ENCODE assay signal across 26 cellular contexts in genomic region chr10:132779850-132780249, GRCh38. TPM values are rescaled to one million over a fixed set of nuclear protein-coding genes. Genes with fewer than 3 reads are reported as not detected.
A peak's percentile ranks its signal among the peaks of the same experiment; 100 is the strongest.
DNase-seq lines count a peak whose midpoint lies in the region; ATAC-seq and TF ChIP-seq lines count a peak whose summit lies in the region.
"Had no signal": no experiment of that assay in that cellular context is flagged by ENCODE, and none has a peak within 500 bp of the region (broad histone marks: within the 10 kb centered on the region; RNA-seq: fewer than 3 reads in every experiment).

No MANE protein-coding gene starts in this region.

- H3K4me3 ChIP-seq in BLaER1 treated with 17β-estradiol and CSF1 and Interleukin-3, amounts not matched to agents 10 nM and 100 nM = no peak overlapping the region
- H3K4me3 ChIP-seq: GM12878 had no signal

- H3K27ac ChIP-seq in BLaER1 treated with 17β-estradiol and CSF1 and Interleukin-3, amounts not matched to agents 10 nM and 100 nM = no peak overlapping the region

- peaks cover 3% of the 10 kb centered on the region for H3K9me3 Mint-ChIP-seq in progenitor cell of endocrine pancreas (ENCODE audit: low read depth)

- H3K4me2 ChIP-seq in BLaER1 treated with 17β-estradiol and CSF1 and Interleukin-3, amounts not matched to agents 10 nM and 100 nM = peak overlapping the region in 6 of 11 experiments; percentile 61 to 88 (median 82); a peak in 10 of 22 replicates

- H3K27me3 Mint-ChIP-seq in progenitor cell of endocrine pancreas = peaks cover 17% of the 10 kb centered on the region

- no peak for ATAC-seq in HG03442 (IDR thresholded peaks at IDR 0.05; ENCODE audit: unreplicated experiment)
- ATAC-seq: GM12878 had no signal

- DNase-seq in left kidney (ENCODE audit: low read depth, low spot score) (peak; percentile 74), progenitor cell of endocrine pancreas (ENCODE audit: low spot score, unreplicated experiment) (no peak), RPMI8226 (no peak), SHP77 treated with DMSO at 0.1 percent for 48 hours (lab: John Stamatoyannopoulos, UW) (no peak), NCI-H748 treated with DMSO at 0.1 percent for 48 hours (lab: John Stamatoyannopoulos, UW) (no peak)
- DNase-seq: 8988T; ACHN; BE2C; C1 segment of cervical spinal cord; CD4-positive, alpha-beta memory T cell; CD4-positive, CD25-positive, alpha-beta regulatory T cell; CD8-positive, alpha-beta memory T cell; COR-L47; DMS 273 treated with DMSO at 0.1 percent for 48 hours; DMS153; DMS53; DMS79; DND-41; EL; GDM1 had no signal

- H3K36me3 Mint-ChIP-seq in progenitor cell of endocrine pancreas (ENCODE audit: insufficient read depth) = peaks cover 37% of the 10 kb centered on the region

- H3K9me3 ChIP-seq in BLaER1 treated with 17β-estradiol and CSF1 and Interleukin-3, amounts not matched to agents 10 nM and 100 nM (replicated peaks in 1 of 11) = peaks cover 12 to 19% (median 16%) of the 10 kb centered on the region in 11 experiments

- peaks cover 0 to 52% (median 47%) of the 10 kb centered on the region in 10 experiments; a peak in 16 of 20 replicates for H3K4me1 ChIP-seq in BLaER1 treated with 17β-estradiol and CSF1 and Interleukin-3, amounts not matched to agents 10 nM and 100 nM
- H3K4me1 ChIP-seq: BE2C had no signal

- peak overlapping the region; percentile 8 for H3K27ac Mint-ChIP-seq in progenitor cell of endocrine pancreas
- H3K27ac Mint-ChIP-seq: CD14-positive monocyte; CD4-positive, alpha-beta memory T cell; CD8-positive, alpha-beta memory T cell had no signal

- H3K27me3 ChIP-seq in BLaER1 treated with 17β-estradiol and CSF1 and Interleukin-3, amounts not matched to agents 10 nM and 100 nM = peaks cover 0 to 13% (median 0%) of the 10 kb centered on the region in 11 experiments; a peak in 4 of 22 replicates

- peaks cover 16 to 73% (median 34%) of the 10 kb centered on the region in 11 experiments; a peak in 21 of 22 replicates for H3K36me3 ChIP-seq in BLaER1 treated with 17β-estradiol and CSF1 and Interleukin-3, amounts not matched to agents 10 nM and 100 nM
- H3K36me3 ChIP-seq: BE2C had no signal

- peaks cover 0 to 58% (median 44%) of the 10 kb centered on the region in 11 experiments; a peak in 19 of 22 replicates for H4K20me1 ChIP-seq in BLaER1 treated with 17β-estradiol and CSF1 and Interleukin-3, amounts not matched to agents 10 nM and 100 nM

- H3K4me1 Mint-ChIP-seq in progenitor cell of endocrine pancreas (ENCODE audit: low read depth) = peaks cover 9% of the 10 kb centered on the region

- no peak overlapping the region for H3K4me3 Mint-ChIP-seq in progenitor cell of endocrine pancreas (ENCODE audit: low read depth)
- H3K4me3 Mint-ChIP-seq: CD14-positive monocyte; CD4-positive, CD25-positive, alpha-beta regulatory T cell; CD8-positive, alpha-beta memory T cell had no signal

- TF ChIP-seq CTCF in progenitor cell of endocrine pancreas (IDR thresholded peaks at IDR 0.05; ENCODE audit: unreplicated experiment) = no peak

- H3K9ac ChIP-seq in BLaER1 treated with 17β-estradiol and CSF1 and Interleukin-3, amounts not matched to agents 10 nM and 100 nM = no peak overlapping the region

RNA-seq across cellular contexts. Expression of gene NKX6-2, which starts 6.1 kb away (rescaled TPM):
- 28.3 and 43.9 TPM in 2 replicates for total RNA-seq in progenitor cell of endocrine pancreas
- total RNA-seq: A673; CD4-positive, alpha-beta memory T cell; CD4-positive, CD25-positive, alpha-beta regulatory T cell; CD8-positive, alpha-beta memory T cell; G401; GM12878 had no signal
